26 cellular contexts compared by ENCODE assay signal in the genomic region with DNA sequence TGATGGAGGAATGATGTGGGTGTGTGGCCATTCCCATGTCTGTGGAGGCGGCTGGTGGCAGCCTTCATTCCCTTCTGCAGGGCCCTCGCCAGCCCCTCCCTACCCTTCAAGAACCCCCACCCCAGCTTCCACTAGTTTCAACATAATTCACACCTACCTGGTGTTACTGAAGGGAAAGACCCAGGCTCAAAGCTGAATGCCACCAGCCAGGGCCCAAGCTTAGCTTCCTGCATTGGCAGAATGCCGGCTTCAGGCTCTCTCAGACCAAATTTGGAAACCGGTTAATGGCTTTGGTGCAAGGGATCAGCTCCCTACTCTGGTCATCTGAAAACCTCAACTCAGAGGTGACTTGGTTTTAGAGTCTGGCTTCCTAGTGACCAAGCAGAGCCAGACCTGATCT. TPM values are rescaled to one million over a fixed set of nuclear protein-coding genes. Genes with fewer than 3 reads are reported as not detected.
DNase-seq lines count a peak whose midpoint lies in the region; ATAC-seq and TF ChIP-seq lines count a peak whose summit lies in the region.
"Had no signal": no experiment of that assay in that cellular context is flagged by ENCODE, and none has a peak within 500 bp of the region (broad histone marks: within the 10 kb centered on the region; RNA-seq: fewer than 3 reads in every experiment).

No MANE protein-coding gene starts in this region.

- DNase-seq in left ventricle myocardium superior (no peak), left cardiac atrium (no peak), HFFc6 (no peak)
- DNase-seq in effector memory CD8-positive, alpha-beta T cell, result no peak
- DNase-seq: C1 segment of cervical spinal cord; Caco-2; CD8-positive, alpha-beta T cell; EL; GDM1; IMR-90; NCI-H1048; NCI-H1417; NCI-H1694; NCI-H2029 treated with DMSO at 0.1 percent for 48 hours; NCI-H446 treated with DMSO at 0.1 percent for 48 hours; NCI-H526; NCI-H82; NK-92 treated with Interleukin-12 subunit alpha and Interleukin-12 subunit beta, amount 100 ng/mL, for 24 hours; PC-3; SHP77 had no signal

- no peak overlapping the region for H3K4me3 Mint-ChIP-seq in activated T-helper 17 cell treated with anti-CD3 and anti-CD28 coated beads, Interleukin-2, amount 50 U/mL, for 72 hours
- H3K4me3 Mint-ChIP-seq in HFFc6, result no peak overlapping the region
- H3K4me3 Mint-ChIP-seq in effector memory CD8-positive, alpha-beta T cell, result no peak overlapping the region
- H3K4me3 Mint-ChIP-seq: CD8-positive, alpha-beta T cell had no signal

- peaks cover 43% of the 10 kb centered on the region for H3K36me3 Mint-ChIP-seq in activated T-helper 17 cell treated with anti-CD3 and anti-CD28 coated beads, Interleukin-2, amount 50 U/mL, for 72 hours (ENCODE audit: low read depth)
- H3K36me3 Mint-ChIP-seq in HFFc6 (ENCODE audit: low read depth), result peaks cover 11% of the 10 kb centered on the region; the same call in 1 of the 2 replicates
- H3K36me3 Mint-ChIP-seq in effector memory CD8-positive, alpha-beta T cell (ENCODE audit: insufficient read depth), result peaks cover 24% of the 10 kb centered on the region

- TF ChIP-seq CTCF in HFFc6 (IDR thresholded peaks at IDR 0.05), result no peak

- H3K27me3 ChIP-seq in layer of hippocampus (ENCODE audit: control insufficient read depth, insufficient read depth, low read length), result no peaks in the 10 kb centered on the region

- peaks cover 6% of the 10 kb centered on the region for H3K4me1 Mint-ChIP-seq in activated T-helper 17 cell treated with anti-CD3 and anti-CD28 coated beads, Interleukin-2, amount 50 U/mL, for 72 hours
- peaks cover 6% of the 10 kb centered on the region; the same call in 1 of the 2 replicates for H3K4me1 Mint-ChIP-seq in HFFc6 (ENCODE audit: low read depth)
- H3K4me1 Mint-ChIP-seq in effector memory CD8-positive, alpha-beta T cell (ENCODE audit: low read depth in 2 of 2), result peaks cover 0 to 4% of the 10 kb centered on the region in 2 donors

- peak overlapping the region; percentile 6 for H3K27ac ChIP-seq in layer of hippocampus (ENCODE audit: low read depth, low read length)
- H3K27ac ChIP-seq: A549, KMS-11 had no signal

- H3K9me3 Mint-ChIP-seq in activated T-helper 17 cell treated with anti-CD3 and anti-CD28 coated beads, Interleukin-2, amount 50 U/mL, for 72 hours, result no peaks in the 10 kb centered on the region
- H3K9me3 Mint-ChIP-seq in HFFc6, result no peaks in the 10 kb centered on the region
- H3K9me3 Mint-ChIP-seq in effector memory CD8-positive, alpha-beta T cell, result no peaks in the 10 kb centered on the region
- H3K9me3 Mint-ChIP-seq: CD8-positive, alpha-beta T cell had no signal

- intact Hi-C loops in left ventricle myocardium superior (cut with micrococcal nuclease) (no loop called here), left cardiac atrium (cut with DNase I) (no loop called here)

- peak overlapping the region; percentile 62 for H3K27ac Mint-ChIP-seq in activated T-helper 17 cell treated with anti-CD3 and anti-CD28 coated beads, Interleukin-2, amount 50 U/mL, for 72 hours
- no peak overlapping the region for H3K27ac Mint-ChIP-seq in HFFc6
- peak overlapping the region in 1 of 2 donors; percentile 56 for H3K27ac Mint-ChIP-seq in effector memory CD8-positive, alpha-beta T cell

- H3K27me3 Mint-ChIP-seq in activated T-helper 17 cell treated with anti-CD3 and anti-CD28 coated beads, Interleukin-2, amount 50 U/mL, for 72 hours, result no peaks in the 10 kb centered on the region
- H3K27me3 Mint-ChIP-seq in HFFc6 (ENCODE audit: insufficient read depth), result peaks cover 6% of the 10 kb centered on the region
- no peaks in the 10 kb centered on the region for H3K27me3 Mint-ChIP-seq in effector memory CD8-positive, alpha-beta T cell

- peak; percentile 4 for ATAC-seq in left ventricle myocardium superior
- ATAC-seq in left cardiac atrium, result no peak
- no peak for ATAC-seq in activated T-helper 17 cell treated with anti-CD3 and anti-CD28 coated beads, Interleukin-2, amount 50 U/mL, for 72 hours (replicated peaks)
- ATAC-seq in GM19035 (IDR thresholded peaks at IDR 0.05; ENCODE audit: unreplicated experiment), result no peak
- no peak for ATAC-seq in effector memory CD8-positive, alpha-beta T cell (replicated peaks)
- ATAC-seq: A549; CD8-positive, alpha-beta T cell; GM12878; PC-3 had no signal

RNA-seq across cellular contexts. Expression of a gene that starts 16.9 kb away (rescaled TPM):
- 3.6 TPM for total RNA-seq in left ventricle myocardium superior
- total RNA-seq in left cardiac atrium, result 1 to 10 TPM; 4.2 to 4.8 TPM
- 1 to 10 TPM; 2.1 TPM for total RNA-seq in activated T-helper 17 cell treated with anti-CD3 and anti-CD28 coated beads, Interleukin-2, amount 50 U/mL, for 72 hours
- total RNA-seq in HFFc6 (2021; fragmentation: NEBNext Ultra II Directional; extraction: Animal tissue kit (Norgen Biotek cat#: 25700)), result not detected

RNA-seq across cellular contexts. Expression of a gene that starts 54.7 kb away (rescaled TPM):
- total RNA-seq in left ventricle myocardium superior (800 TPM), left cardiac atrium (100 to 1,000 TPM; 330 to 349 TPM)
- total RNA-seq in activated T-helper 17 cell treated with anti-CD3 and anti-CD28 coated beads, Interleukin-2, amount 50 U/mL, for 72 hours, result 100 to 1,000 TPM in 1 of 2 donors, 10 to 100 TPM in 1; 95.0 to 141 TPM
- 100 to 1,000 TPM; 127 to 138 (median 133) TPM for total RNA-seq in HFFc6 (2021; fragmentation: NEBNext Ultra II Directional; extraction: Animal tissue kit (Norgen Biotek cat#: 25700))

RNA-seq across cellular contexts. Expression of a gene that starts 55.0 kb away (rescaled TPM):
- 1,919 TPM for total RNA-seq in left ventricle myocardium superior
- 100 to 1,000 TPM; 711 to 792 TPM for total RNA-seq in left cardiac atrium
- total RNA-seq in activated T-helper 17 cell treated with anti-CD3 and anti-CD28 coated beads, Interleukin-2, amount 50 U/mL, for 72 hours, result 10 to 100 TPM; 86.2 to 87.0 TPM
- total RNA-seq in HFFc6 (2021; fragmentation: NEBNext Ultra II Directional; extraction: Animal tissue kit (Norgen Biotek cat#: 25700)), result 100 to 1,000 TPM in 5 of 6 experiments, 10 to 100 TPM in 1; 93.9 to 119 (median 112) TPM

Comparison
In these comparisons a context has a peak if more than half of its experiments do, and no peak if none do; other contexts are left out.
1. RNA of a gene that starts 55.0 kb away (total RNA-seq): 1,919 TPM in left ventricle myocardium superior (single experiment) and 711 to 792 TPM in left cardiac atrium; 93.9 to 119 TPM in HFFc6 and 86.2 to 87.0 TPM in activated T-helper 17 cell treated with anti-CD3 and anti-CD28 coated beads, Interleukin-2, amount 50 U/mL, for 72 hours; every median in the first group is over 4 times any median in the second.